1 cellular context compared by ENCODE assay signal in genomic region chr5:128943100-128943499, GRCh38. TPM values are rescaled to one million over a fixed set of nuclear protein-coding genes. Genes with fewer than 3 reads are reported as not detected.
"Had no signal": no experiment of that assay in that cellular context is flagged by ENCODE, and none has a peak within 500 bp of the region (broad histone marks: within the 10 kb centered on the region; RNA-seq: fewer than 3 reads in every experiment).

No MANE protein-coding gene starts in this region.

RNA-seq across cellular contexts. Expression of gene SLC27A6, which starts 22.2 kb away (rescaled TPM):
- total RNA-seq: upper lobe of right lung had no signal
